ENCODE assay signal across 8 cellular contexts in genomic region chr3:169769287-169770181, GRCh38. TPM values are rescaled to one million over a fixed set of nuclear protein-coding genes. Genes with fewer than 3 reads are reported as not detected.
DNase-seq lines count a peak whose midpoint lies in the region; ATAC-seq and TF ChIP-seq lines count a peak whose summit lies in the region.

ACTRT3 (minus strand) TSS chr3:169769561; CDS start chr3:169769520, 41 bp downstream.

- no peaks in the 10 kb centered on the region for H3K9me3 Mint-ChIP-seq in activated naive CD4-positive, alpha-beta T cell treated with anti-CD3 and anti-CD28 coated beads, Interleukin-2, amount 10 ng/mL, durations not matched to agents 7 days and 5 days

- TF ChIP-seq CTCF in neutrophil (IDR thresholded peaks at IDR 0.05) (no peak), thoracic aorta (IDR thresholded peaks at IDR 0.05) (no peak)

- H3K4me1 Mint-ChIP-seq in activated naive CD4-positive, alpha-beta T cell treated with anti-CD3 and anti-CD28 coated beads, Interleukin-2, amount 10 ng/mL, durations not matched to agents 7 days and 5 days, result peaks cover 35% of the 10 kb centered on the region

- H3K4me3 Mint-ChIP-seq in activated naive CD4-positive, alpha-beta T cell treated with anti-CD3 and anti-CD28 coated beads, Interleukin-2, amount 10 ng/mL, durations not matched to agents 7 days and 5 days, result peak within 1 kb of the TSS; percentile 80

- H3K4me3 ChIP-seq in neutrophil (ENCODE audit: low read depth in 1 of 2, low read length in 1 of 2) (peak within 1 kb of the TSS; percentile 50 to 60), thoracic aorta (peak within 1 kb of the TSS; percentile 91)

- H3K9me3 ChIP-seq in neutrophil (no peaks in the 10 kb centered on the region), thoracic aorta (no peaks in the 10 kb centered on the region)

- DNase-seq in AG20443 (ENCODE audit: low spot score) (peak; percentile 61), glomerular visceral epithelial cell (ENCODE audit: extremely low spot score) (peak; percentile 57), thoracic aorta (ENCODE audit: low spot score) (no peak)
- DNase-seq in activated naive CD4-positive, alpha-beta T cell treated with anti-CD3 and anti-CD28 coated beads, Interleukin-2, amount 10 ng/mL, durations not matched to agents 7 days and 5 days, result peak; percentile 67

- H3K27me3 Mint-ChIP-seq in activated naive CD4-positive, alpha-beta T cell treated with anti-CD3 and anti-CD28 coated beads, Interleukin-2, amount 10 ng/mL, durations not matched to agents 7 days and 5 days, result peaks cover 15% of the 10 kb centered on the region

- H3K27ac ChIP-seq in neutrophil, result peak within 1 kb of the TSS; percentile 53
- H3K27ac ChIP-seq in thoracic aorta, result peak within 1 kb of the TSS; percentile 91 to 96

- peaks cover 6% of the 10 kb centered on the region for H3K27me3 ChIP-seq in neutrophil
- H3K27me3 ChIP-seq in thoracic aorta (replicated peaks; ENCODE audit: insufficient read depth), result no peaks in the 10 kb centered on the region

- peaks cover 7% of the 10 kb centered on the region for H3K36me3 Mint-ChIP-seq in activated naive CD4-positive, alpha-beta T cell treated with anti-CD3 and anti-CD28 coated beads, Interleukin-2, amount 10 ng/mL, durations not matched to agents 7 days and 5 days

- CTCF ChIA-PET in activated naive CD4-positive, alpha-beta T cell treated with anti-CD3 and anti-CD28 coated beads, Interleukin-2, amount 10 ng/mL, durations not matched to agents 7 days and 5 days (lab: Charles Lee), result interaction anchor here (1.2 kb wide), 1 partner anchor 54 kb away, joined by 3 read pairs; no protein-coding TSS in a partner anchor

- H3K4me1 ChIP-seq in neutrophil (ENCODE audit: control insufficient read depth in 1 of 2, insufficient read depth in 1 of 2, low read depth in 1 of 2, low read length in 1 of 2) (peaks cover 35 to 38% of the 10 kb centered on the region in 2 experiments), thoracic aorta (ENCODE audit: control insufficient read depth in 1 of 2, low read depth in 2 of 2) (peaks cover 8% of the 10 kb centered on the region in 2 donors)

- ATAC-seq in GM19328 (IDR thresholded peaks at IDR 0.05; ENCODE audit: unreplicated experiment), result peak; percentile 19
- ATAC-seq in HG03571 (IDR thresholded peaks at IDR 0.05; ENCODE audit: unreplicated experiment), result peak; percentile 23
- no peak for ATAC-seq in thoracic aorta (ENCODE audit: insufficient number of reproducible peaks, low FRiP score, low read depth)

- peak; percentile 43 for TF ChIP-seq POLR2A in Raji (IDR thresholded peaks at IDR 0.05; ENCODE audit: insufficient read depth, low read depth, low read length)

- H3K36me3 ChIP-seq in neutrophil (peaks cover under 1% of the 10 kb centered on the region), thoracic aorta (no peaks in the 10 kb centered on the region)

- peak within 1 kb of the TSS; percentile 34 for H3K27ac Mint-ChIP-seq in activated naive CD4-positive, alpha-beta T cell treated with anti-CD3 and anti-CD28 coated beads, Interleukin-2, amount 10 ng/mL, durations not matched to agents 7 days and 5 days

RNA-seq across cellular contexts. Expression of gene ACTRT3, which starts in this region (rescaled TPM):
- 1 to 10 TPM; 2.7 to 3.1 TPM for total RNA-seq in thoracic aorta
